Comparison of ENCODE assay signal across 17 cellular contexts in the genomic region with DNA sequence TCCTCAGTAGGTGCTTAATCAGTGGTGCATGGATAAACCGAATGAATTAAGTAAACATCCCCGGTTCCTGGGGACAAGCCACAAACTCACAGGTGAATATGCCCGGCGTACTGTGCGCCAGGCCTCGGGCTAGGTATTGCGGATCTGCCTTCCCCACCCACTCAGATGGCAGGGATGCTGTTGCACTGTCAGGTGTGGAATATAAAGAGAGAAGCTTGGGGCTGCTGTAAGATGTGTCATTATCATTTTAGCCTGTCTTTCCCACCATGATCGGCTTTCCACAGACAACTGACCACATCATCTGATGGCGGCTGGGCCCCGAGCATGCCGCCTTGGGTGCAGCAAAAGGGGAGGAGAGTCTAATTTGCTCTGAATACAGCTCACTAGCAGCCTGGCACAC.
"Had no signal": no experiment of that assay in that cellular context is flagged by ENCODE, and none has a peak within 500 bp of the region (broad histone marks: within the 10 kb centered on the region; RNA-seq: fewer than 3 reads in every experiment).

No MANE protein-coding gene starts in this region.

- H3K27me3 ChIP-seq: brain microvascular endothelial cell, gastrocnemius medialis, neural progenitor cell had no signal

- H3K4me3 Mint-ChIP-seq: activated naive CD8-positive, alpha-beta T cell; activated T-cell treated with anti-CD3 and anti-CD28 coated beads, Interleukin-2, amount 50 U/mL, for 24 hours; naive B cell; neural progenitor cell; T-helper 2 cell treated with Interferon-gamma antibody and Interleukin-4, amounts not matched to agents 5 μg/mL and 100 μg/mL, for 36 hours had no signal

- H3K4me1 ChIP-seq: gastrocnemius medialis, parathyroid adenoma had no signal

- H3K27ac ChIP-seq: brain microvascular endothelial cell, gastrocnemius medialis, heart right ventricle, left lung, neural progenitor cell, parathyroid adenoma, thoracic aorta had no signal

- H3K4me3 ChIP-seq: gastrocnemius medialis, heart right ventricle, left lung, neural progenitor cell, thoracic aorta had no signal

- ATAC-seq: gastrocnemius medialis; heart right ventricle; left lung; stimulated activated naive CD8-positive, alpha-beta T cell treated with anti-CD3 and anti-CD28 coated beads, Interleukin-15, Interleukin-2, amounts not matched to agents 100 U/mL and 50 U/mL, for 24 hours had no signal

- H3K9me3 Mint-ChIP-seq: activated T-cell treated with anti-CD3 and anti-CD28 coated beads, Interleukin-2, amount 50 U/mL, for 24 hours; naive B cell; neural progenitor cell; T-helper 2 cell treated with Interferon-gamma antibody and Interleukin-4, amounts not matched to agents 5 μg/mL and 100 μg/mL, for 36 hours had no signal

- H3K27me3 Mint-ChIP-seq: activated naive CD8-positive, alpha-beta T cell; activated T-cell treated with anti-CD3 and anti-CD28 coated beads, Interleukin-2, amount 50 U/mL, for 24 hours had no signal

- DNase-seq: activated CD4-positive, CD25-positive, alpha-beta regulatory T cell; brain microvascular endothelial cell; cerebellar nuclear complex; dermis blood vessel endothelial cell; gastrocnemius medialis; heart right ventricle; mammary epithelial cell; naive B cell; stimulated activated CD4-positive, alpha-beta T cell treated with anti-CD3 and anti-CD28 coated beads, Interleukin-4, amount 100 ng/mL, for 1 hour; stimulated activated naive CD8-positive, alpha-beta T cell treated with anti-CD3 and anti-CD28 coated beads, Interleukin-15, Interleukin-2, amounts not matched to agents 100 U/mL and 50 U/mL, for 24 hours had no signal

- H3K36me3 Mint-ChIP-seq: activated naive CD8-positive, alpha-beta T cell; naive B cell; neural progenitor cell had no signal

- H3K27ac Mint-ChIP-seq: activated naive CD8-positive, alpha-beta T cell; activated T-cell treated with anti-CD3 and anti-CD28 coated beads, Interleukin-2, amount 50 U/mL, for 24 hours; neural progenitor cell; T-helper 2 cell treated with Interferon-gamma antibody and Interleukin-4, amounts not matched to agents 5 μg/mL and 100 μg/mL, for 36 hours had no signal

- H3K9ac ChIP-seq: neural progenitor cell, parathyroid adenoma had no signal

- H3K36me3 ChIP-seq: brain microvascular endothelial cell, gastrocnemius medialis, heart right ventricle, left lung, neural progenitor cell, thoracic aorta had no signal

- H3K9me3 ChIP-seq: gastrocnemius medialis, heart right ventricle, left lung, thoracic aorta had no signal
